Comparison of ENCODE assay signal across 9 cellular contexts in genomic region chr1:236476019-236476418, GRCh38.
"Had no signal": no experiment of that assay in that cellular context is flagged by ENCODE, and none has a peak within 500 bp of the region (broad histone marks: within the 10 kb centered on the region; RNA-seq: fewer than 3 reads in every experiment).

No MANE protein-coding gene starts in this region.

- DNase-seq: IMR-90, KBM-7, KG1 had no signal

- FAIRE-seq: HepG2, HTR-8/SVneo, K562 had no signal

- H3K27ac Mint-ChIP-seq: IgD-negative memory B cell had no signal

- H3K4me2 ChIP-seq: KMS-11 had no signal

- H3K27ac ChIP-seq: HL-60, KMS-11 had no signal

- ATAC-seq: HepG2, K562 had no signal

- H3K9me3 Mint-ChIP-seq: IgD-negative memory B cell had no signal

- H3K4me1 Mint-ChIP-seq: IgD-negative memory B cell had no signal

- H3K4me3 ChIP-seq: K562 had no signal
